ENCODE assay signal across 8 cellular contexts in the genomic region with DNA sequence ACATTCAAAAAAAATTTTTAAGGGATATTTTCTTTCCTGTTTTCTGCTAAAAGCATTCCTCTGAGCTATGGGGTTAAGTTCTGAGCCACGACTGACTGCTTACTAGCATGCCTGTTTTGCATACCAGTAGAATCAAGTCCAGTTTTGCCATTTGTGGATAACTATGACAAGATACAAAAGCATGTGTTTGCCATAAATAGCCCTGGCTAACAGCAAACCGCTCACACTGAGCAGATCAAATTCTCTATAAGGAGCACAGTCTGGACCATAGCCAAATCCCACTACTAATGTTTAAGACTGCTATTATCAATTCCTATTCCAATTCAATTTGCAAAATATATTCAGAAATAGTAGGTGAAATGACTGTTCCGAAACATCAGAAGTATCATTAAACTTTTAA. TPM values are rescaled to one million over a fixed set of nuclear protein-coding genes. Genes with fewer than 3 reads are reported as not detected.
A peak's percentile ranks its signal among the peaks of the same experiment; 100 is the strongest.
DNase-seq lines count a peak whose midpoint lies in the region; ATAC-seq lines count a peak whose summit lies in the region.

No MANE protein-coding gene starts in this region.

- no peak overlapping the region for H3K4me3 ChIP-seq in SJSA1

- H3K27me3 ChIP-seq in SJSA1 (replicated peaks), result no peaks in the 10 kb centered on the region

- H3K9me3 Mint-ChIP-seq in effector memory CD8-positive, alpha-beta T cell, result no peaks in the 10 kb centered on the region

- no peaks in the 10 kb centered on the region for H3K27me3 Mint-ChIP-seq in effector memory CD8-positive, alpha-beta T cell

- peak overlapping the region; percentile 26 for H3K27ac ChIP-seq in SJSA1

- H3K36me3 ChIP-seq in SJSA1, result peaks cover 32% of the 10 kb centered on the region

- peaks cover 41% of the 10 kb centered on the region for H3K4me1 ChIP-seq in SJSA1 (replicated peaks)

- DNase-seq in SJSA1 (ENCODE audit: low read depth in 1 of 2, low spot score in 2 of 2) (peak in 1 of 2 experiments; percentile 42), hepatic stellate cell (ENCODE audit: low spot score) (peak; percentile 77), NCI-H510A treated with DMSO at 0.1 percent for 48 hours (lab: John Stamatoyannopoulos, UW) (no peak)
- DNase-seq in activated T-cell treated with anti-CD3 and anti-CD28 coated beads, Interleukin-2, amount 50 U/mL, for 48 hours, result no peak
- DNase-seq in stimulated activated CD4-positive, alpha-beta T cell treated with anti-CD3 and anti-CD28 coated beads, Interleukin-4, amount 100 ng/mL, for 1 hour, result no peak
- DNase-seq in effector memory CD8-positive, alpha-beta T cell, result no peak

- peaks cover 7 to 12% of the 10 kb centered on the region in 2 donors for H3K4me1 Mint-ChIP-seq in effector memory CD8-positive, alpha-beta T cell (ENCODE audit: low read depth in 2 of 2)

- H3K36me3 Mint-ChIP-seq in effector memory CD8-positive, alpha-beta T cell (ENCODE audit: insufficient read depth), result peaks cover 8% of the 10 kb centered on the region

- H3K4me3 Mint-ChIP-seq in effector memory CD8-positive, alpha-beta T cell, result no peak overlapping the region

- ATAC-seq in GM18499 (IDR thresholded peaks at IDR 0.05; ENCODE audit: insufficient read depth, unreplicated experiment), result peak; percentile 53
- peak; percentile 35 for ATAC-seq in HG03196 (IDR thresholded peaks at IDR 0.05; ENCODE audit: unreplicated experiment)
- ATAC-seq in effector memory CD8-positive, alpha-beta T cell (replicated peaks), result no peak

- peak overlapping the region in 1 of 2 donors; percentile 78 for H3K27ac Mint-ChIP-seq in effector memory CD8-positive, alpha-beta T cell

- no peaks in the 10 kb centered on the region for H3K9me3 ChIP-seq in SJSA1 (replicated peaks)

RNA-seq across cellular contexts. Expression of a gene that starts 3.2 kb away (rescaled TPM):
- total RNA-seq in SJSA1 (2014; rRNA removed; shearing (Covaris generic)), result 143 and 147 TPM in 2 replicates
